ENCODE assay signal across 9 cellular contexts in genomic region chr4:55312491-55313101, GRCh38. TPM values are rescaled to one million over a fixed set of nuclear protein-coding genes. Genes with fewer than 3 reads are reported as not detected.
A peak's percentile ranks its signal among the peaks of the same experiment; 100 is the strongest.
DNase-seq lines count a peak whose midpoint lies in the region; ATAC-seq and TF ChIP-seq lines count a peak whose summit lies in the region.
"Had no signal": no experiment of that assay in that cellular context is flagged by ENCODE, and none has a peak within 500 bp of the region (broad histone marks: within the 10 kb centered on the region; RNA-seq: fewer than 3 reads in every experiment).

No MANE protein-coding gene starts in this region.

- POLR2A ChIA-PET in BJ (lab: Charles Lee): interaction anchor here (0.6 kb wide), 1 partner anchor 17 kb away, joined by 4 read pairs; no protein-coding TSS in a partner anchor

- peak; percentile 87 for TF ChIP-seq CTCF in BJ (IDR thresholded peaks at IDR 0.05; ENCODE audit: insufficient read depth, low read depth, low read length)

- H3K4me3 ChIP-seq in BJ (ENCODE audit: low read depth, low read length): no peak overlapping the region
- H3K4me3 ChIP-seq: ovary had no signal

- H3K27me3 ChIP-seq in BJ (ENCODE audit: control insufficient read depth, insufficient read depth, low read length): peaks cover 1% of the 10 kb centered on the region; the same call in 1 of the 2 replicates
- H3K27me3 ChIP-seq: ovary had no signal

- CTCF ChIA-PET in BJ (lab: Yijun Ruan, JAX): interaction anchor here (0.5 to 4.3 kb wide), 21 partner anchors 9 to 1040 kb away, joined by 3 to 37 read pairs (median 4); partner anchors contain the start of gene SRD5A3

- no peaks in the 10 kb centered on the region for H3K36me3 ChIP-seq in BJ (ENCODE audit: control insufficient read depth, insufficient read depth, low read length)
- H3K36me3 ChIP-seq: ovary had no signal

- peak; percentile 9 for DNase-seq in BJ (ENCODE audit: low read depth)
- peak; percentile 25 for DNase-seq in dedifferentiated amniotic fluid mesenchymal stem cell (ENCODE audit: extremely low spot score)
- peak; percentile 38 for DNase-seq in medulla oblongata (ENCODE audit: extremely low spot score)
- DNase-seq in occipital lobe (lab: John Stamatoyannopoulos, UW): no peak

- peak; percentile 84 for ATAC-seq in GM18511 (IDR thresholded peaks at IDR 0.05; ENCODE audit: unreplicated experiment)
- peak; percentile 82 for ATAC-seq in HG03457 (IDR thresholded peaks at IDR 0.05; ENCODE audit: unreplicated experiment)
- peak; percentile 90 for ATAC-seq in SK-N-SH treated with all-trans-retinoic acid at 6 μM for 48 hours
- ATAC-seq in HG02840 (IDR thresholded peaks at IDR 0.05; ENCODE audit: low FRiP score, unreplicated experiment): no peak

TF ChIP-seq in SK-N-SH treated with all-trans-retinoic acid at 6 μM for 48 hours, 23 proteins besides CTCF, POLR2A, EP300 and RAD21:
- TF ChIP-seq OSR1 (CRISPR knock-in tag; IDR thresholded peaks at IDR 0.05): no peak
- TF ChIP-seq TOX (CRISPR knock-in tag; IDR thresholded peaks at IDR 0.05; ENCODE audit: borderline replicate concordance): no peak
- peak; percentile 77; the same call in 1 of the 2 replicates for TF ChIP-seq TCF4 (CRISPR knock-in tag; IDR thresholded peaks at IDR 0.05; ENCODE audit: borderline replicate concordance)

RNA-seq across cellular contexts. Expression of gene SRD5A3, which starts 33.4 kb away (rescaled TPM):
- polyA plus RNA-seq in BJ (2011; rRNA removed): 15.2 and 24.0 TPM in 2 replicates
- polyA minus RNA-seq in BJ (2011; rRNA and poly(A)+ RNA removed): 9.5 and 10.2 TPM in 2 replicates
- total RNA-seq in occipital lobe: 10.3 TPM
